Comparison of ENCODE assay signal across 18 cellular contexts in genomic region chr11:94011478-94011877, GRCh38. TPM values are rescaled to one million over a fixed set of nuclear protein-coding genes. Genes with fewer than 3 reads are reported as not detected.
DNase-seq lines count a peak whose midpoint lies in the region; ATAC-seq, FAIRE-seq and TF ChIP-seq lines count a peak whose summit lies in the region.
"Had no signal": no experiment of that assay in that cellular context is flagged by ENCODE, and none has a peak within 500 bp of the region (broad histone marks: within the 10 kb centered on the region; RNA-seq: fewer than 3 reads in every experiment).

No MANE protein-coding gene starts in this region.

- H3K4me1 ChIP-seq in PC-9 (replicated peaks; ENCODE audit: insufficient read depth) = peaks cover 5% of the 10 kb centered on the region; the same call in 1 of the 2 replicates
- H3K4me1 ChIP-seq in keratinocyte (ENCODE audit: control insufficient read depth, extremely low read depth, insufficient read depth, low read length) = peaks cover 45% of the 10 kb centered on the region
- H3K4me1 ChIP-seq: BLaER1 treated with 17β-estradiol and CSF1 and Interleukin-3, amounts not matched to agents 10 nM and 100 nM; HAP-1 had no signal

- peaks cover 8% of the 10 kb centered on the region for H3K9me3 ChIP-seq in PC-9 (ENCODE audit: insufficient read depth, low read depth)
- H3K9me3 ChIP-seq in keratinocyte (ENCODE audit: control insufficient read depth, low read depth, low read length) = peaks cover 6% of the 10 kb centered on the region
- H3K9me3 ChIP-seq: HAP-1 had no signal

- H4K20me1 ChIP-seq in PC-9 (ENCODE audit: insufficient read depth) = no peaks in the 10 kb centered on the region
- no peaks in the 10 kb centered on the region for H4K20me1 ChIP-seq in keratinocyte (ENCODE audit: control insufficient read depth, extremely low read depth, insufficient read depth, low read length)
- H4K20me1 ChIP-seq: BLaER1 treated with 17β-estradiol and CSF1 and Interleukin-3, amounts not matched to agents 10 nM and 100 nM had no signal

- H3K4me2 ChIP-seq in PC-9 = peak overlapping the region; percentile 13; the same call in 1 of the 2 replicates
- peak overlapping the region; percentile 59 for H3K4me2 ChIP-seq in keratinocyte (ENCODE audit: control insufficient read depth, extremely low read depth, insufficient read depth, low read depth, low read length)
- H3K4me2 ChIP-seq: BLaER1 treated with 17β-estradiol and CSF1 and Interleukin-3, amounts not matched to agents 10 nM and 100 nM had no signal

- ATAC-seq in HG03025 (IDR thresholded peaks at IDR 0.05; ENCODE audit: low FRiP score, unreplicated experiment) = no peak
- no peak for ATAC-seq in HG03565 (IDR thresholded peaks at IDR 0.05; ENCODE audit: unreplicated experiment)

- dilution Hi-C loops in keratinocyte (cut with MboI; ENCODE audit: extremely low pct_ligation_motif_present, low sequenced_read_pairs) = no loop called here

- CTCF ChIA-PET in PC-9 (lab: Charles Lee) = no interaction called here

- H2AFZ ChIP-seq in PC-9 (no peak overlapping the region), keratinocyte (ENCODE audit: control insufficient read depth, low read length) (peak overlapping the region; percentile 35)

- H3K27me3 ChIP-seq in PC-9 (ENCODE audit: insufficient read depth, low read depth) (no peaks in the 10 kb centered on the region), bronchial epithelial cell (ENCODE audit: control insufficient read depth, insufficient read depth, low read length) (no peaks in the 10 kb centered on the region), keratinocyte (ENCODE audit: control insufficient read depth, extremely low read depth, insufficient read depth, low read length) (no peaks in the 10 kb centered on the region)
- H3K27me3 ChIP-seq: BLaER1 treated with 17β-estradiol and CSF1 and Interleukin-3, amounts not matched to agents 10 nM and 100 nM had no signal

- H3K9me1 ChIP-seq in keratinocyte (ENCODE audit: control insufficient read depth, extremely low read depth, insufficient read depth, low read length) = no peaks in the 10 kb centered on the region

- H3F3A ChIP-seq in PC-9 (ENCODE audit: insufficient read depth, low read depth) = no peaks in the 10 kb centered on the region

- H3K9ac ChIP-seq in keratinocyte (ENCODE audit: control insufficient read depth, extremely low read depth, insufficient read depth, low read length) = peak overlapping the region; percentile 72
- H3K9ac ChIP-seq: BLaER1 treated with 17β-estradiol and CSF1 and Interleukin-3, amounts not matched to agents 10 nM and 100 nM had no signal

- DNase-seq in HPDE6-E6E7 (ENCODE audit: extremely low spot score) = peak; percentile 54
- DNase-seq in PC-9 = no peak
- DNase-seq in bronchial epithelial cell (ENCODE audit: low read depth) = peak; percentile 78
- peak; percentile 52 for DNase-seq in keratinocyte (ENCODE audit: low read depth, low spot score)
- no peak for DNase-seq in COLO829 (ENCODE audit: low spot score)
- DNase-seq: ACHN; Calu3; CD4-positive, CD25-positive, alpha-beta regulatory T cell; DMS79 had no signal

- intact Hi-C loops in PC-9 (cut with micrococcal nuclease; ENCODE audit: unreplicated experiment) = no loop called here

- H3K4me3 ChIP-seq in PC-9 (no peak overlapping the region), bronchial epithelial cell (ENCODE audit: low read depth, low read length) (no peak overlapping the region), keratinocyte (ENCODE audit: control insufficient read depth in 2 of 3, extremely low read depth in 1 of 3, insufficient read depth in 2 of 3, low read depth in 1 of 3, low read length in 3 of 3) (peak overlapping the region in 1 of 3 experiments; percentile 11)
- H3K4me3 ChIP-seq: BLaER1 treated with 17β-estradiol and CSF1 and Interleukin-3, amounts not matched to agents 10 nM and 100 nM; HAP-1 had no signal

- no peaks in the 10 kb centered on the region for H3K79me2 ChIP-seq in PC-9 (ENCODE audit: low read depth)
- no peaks in the 10 kb centered on the region for H3K79me2 ChIP-seq in keratinocyte (ENCODE audit: control insufficient read depth, insufficient read depth, low read length)

- no TSS peak for BruUV-seq in PC-9 (replicated peaks; lab: Mats Ljungman, UMichigan)

- no peak for FAIRE-seq in bronchial epithelial cell (lab: Jason Lieb, UNC)
- peak; percentile 88 for FAIRE-seq in keratinocyte (lab: Jason Lieb, UNC)
- FAIRE-seq: G401.6, GM12891, GM19239, H1 had no signal

- TF ChIP-seq CTCF in PC-9 (conservative IDR thresholded peaks at IDR 0.05) (no peak), bronchial epithelial cell (IDR thresholded peaks at IDR 0.05; ENCODE audit: insufficient read depth, low read length, severe bottlenecking) (no peak), keratinocyte (optimal IDR thresholded peaks at IDR 0.05 in 1 of 3, IDR thresholded peaks at IDR 0.05 in 1 of 3, conservative IDR thresholded peaks at IDR 0.05 in 1 of 3; ENCODE audit: extremely low read depth in 1 of 3, insufficient read depth in 2 of 3, low read length in 3 of 3) (no peak)

- H3K27ac ChIP-seq in PC-9 (no peak overlapping the region), keratinocyte (ENCODE audit: control insufficient read depth, insufficient read depth, low read length) (peak overlapping the region; percentile 93)
- H3K27ac ChIP-seq: BLaER1 treated with 17β-estradiol and CSF1 and Interleukin-3, amounts not matched to agents 10 nM and 100 nM had no signal

- H3K9me2 ChIP-seq in PC-9 (ENCODE audit: insufficient read depth) = no peaks in the 10 kb centered on the region

- H3K36me3 ChIP-seq in PC-9 (ENCODE audit: low read depth) = no peaks in the 10 kb centered on the region
- no peaks in the 10 kb centered on the region for H3K36me3 ChIP-seq in bronchial epithelial cell (ENCODE audit: control insufficient read depth, insufficient read depth, low read length)
- no peaks in the 10 kb centered on the region for H3K36me3 ChIP-seq in keratinocyte (ENCODE audit: control insufficient read depth in 2 of 2, extremely low read depth in 1 of 2, insufficient read depth in 2 of 2, low read length in 2 of 2)
- H3K36me3 ChIP-seq: BLaER1 treated with 17β-estradiol and CSF1 and Interleukin-3, amounts not matched to agents 10 nM and 100 nM; HAP-1 had no signal

- POLR2A ChIA-PET in PC-9 (lab: Charles Lee; ENCODE audit: unreplicated experiment) = no interaction called here

RNA-seq across cellular contexts. Expression of gene HEPHL1, which starts 9.7 kb away (rescaled TPM):
- total RNA-seq in PC-9 (2021) = not detected in 2 replicates
- 0.26 and 0.51 TPM in 2 replicates for total RNA-seq in bronchial epithelial cell
- 138 to 223 TPM (median 190 TPM) in 3 replicates for polyA plus RNA-seq in keratinocyte
- polyA plus RNA-seq in keratinocyte (2011; ENCODE audit: low read depth) = 8.2 TPM
- 34.5 and 63.5 TPM in 2 replicates for polyA plus RNA-seq in keratinocyte (2011; cell fraction: cytosol; rRNA removed)
- polyA plus RNA-seq in keratinocyte (2011; cell fraction: nucleus; rRNA removed) = 232 and 299 TPM in 2 replicates
- polyA plus RNA-seq in keratinocyte (2012; ENCODE audit: low replicate concordance) = 12.1 and 123 TPM in 2 replicates
- polyA minus RNA-seq in keratinocyte = 74.8 to 217 TPM (median 136 TPM) in 3 replicates
- 61.0 TPM for polyA minus RNA-seq in keratinocyte (2011; cell fraction: cytosol; rRNA and poly(A)+ RNA removed)
- 318 and 524 TPM in 2 replicates for polyA minus RNA-seq in keratinocyte (2011; cell fraction: nucleus; rRNA and poly(A)+ RNA removed)
- total RNA-seq: A172; Calu3; CD4-positive, CD25-positive, alpha-beta regulatory T cell had no signal
- polyA plus RNA-seq: CD4-positive, CD25-positive, alpha-beta regulatory T cell had no signal

Comparison
In these comparisons a context has a peak if more than half of its experiments do, and no peak if none do; other contexts are left out.
1. DNase-seq: peak in HPDE6-E6E7 (single experiment), bronchial epithelial cell (single experiment) and keratinocyte (single experiment); none in PC-9 (0 of 2) and COLO829 (single experiment).